ENCODE assay signal across 16 cellular contexts in the genomic region with DNA sequence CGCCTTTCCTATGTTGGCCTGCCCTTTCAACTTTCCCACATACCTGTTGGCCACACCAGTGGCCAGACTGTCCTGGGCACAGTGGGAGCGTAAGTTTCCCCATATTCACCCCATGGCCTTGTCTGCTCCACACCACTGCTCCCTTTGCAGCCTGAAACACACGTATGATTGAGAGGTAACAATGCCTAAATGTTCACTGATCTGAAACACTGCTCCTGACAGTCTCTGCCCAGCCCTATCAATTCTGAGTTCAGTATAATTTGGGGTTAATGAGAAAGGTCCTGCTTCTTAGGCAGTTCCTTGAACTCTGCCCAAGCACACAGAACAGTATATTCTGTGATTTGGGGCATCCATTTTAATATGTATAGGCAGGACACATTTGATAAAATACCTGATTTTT. TPM values are rescaled to one million over a fixed set of nuclear protein-coding genes. Genes with fewer than 3 reads are reported as not detected.
A peak's percentile ranks its signal among the peaks of the same experiment; 100 is the strongest.
DNase-seq lines count a peak whose midpoint lies in the region.
"Had no signal": no experiment of that assay in that cellular context is flagged by ENCODE, and none has a peak within 500 bp of the region (broad histone marks: within the 10 kb centered on the region; RNA-seq: fewer than 3 reads in every experiment).

No MANE protein-coding gene starts in this region.

- H3K79me1 ChIP-seq in mesenchymal stem cell (replicated peaks; ENCODE audit: low read length, poor library complexity, severe bottlenecking), result peaks cover 5% of the 10 kb centered on the region

- no peak overlapping the region for H3K4me2 ChIP-seq in Karpas-422 (ENCODE audit: low read depth, low read length, poor library complexity, severe bottlenecking)
- H3K4me2 ChIP-seq in mesenchymal stem cell (ENCODE audit: low read length, poor library complexity, severe bottlenecking), result no peak overlapping the region

- H3K36me3 ChIP-seq in Karpas-422 (ENCODE audit: insufficient read depth, low read length) (no peaks in the 10 kb centered on the region), mesenchymal stem cell (ENCODE audit: control insufficient read depth in 1 of 2, insufficient read depth in 2 of 2, low read depth in 1 of 2, low read length in 2 of 2) (peaks cover 33 to 62% of the 10 kb centered on the region in 2 experiments)

- H3K4ac ChIP-seq in mesenchymal stem cell (ENCODE audit: low read depth in 1 of 2, low read length in 2 of 2), result no peak overlapping the region

- H2BK5ac ChIP-seq in mesenchymal stem cell (ENCODE audit: low read depth, low read length, poor library complexity, severe bottlenecking), result no peak overlapping the region

- H3K79me2 ChIP-seq in Karpas-422 (ENCODE audit: low read length), result no peaks in the 10 kb centered on the region

- H3K9ac ChIP-seq in Karpas-422 (ENCODE audit: low read length), result no peak overlapping the region
- H3K9ac ChIP-seq in mesenchymal stem cell (ENCODE audit: low read length), result peak overlapping the region; percentile 39

- H3K27ac ChIP-seq in Karpas-422 (ENCODE audit: low read length) (no peak overlapping the region), mesenchymal stem cell (ENCODE audit: low read length, poor library complexity, severe bottlenecking) (no peak overlapping the region)

- H2BK120ac ChIP-seq in mesenchymal stem cell (ENCODE audit: low read depth, low read length), result no peak overlapping the region

- H3K4me3 ChIP-seq in Karpas-422 (ENCODE audit: low read length) (no peak overlapping the region), mesenchymal stem cell (ENCODE audit: insufficient read depth in 1 of 2, low read depth in 1 of 2, low read length in 2 of 2) (no peak overlapping the region)

- H2AFZ ChIP-seq in Karpas-422 (ENCODE audit: low read length) (no peak overlapping the region), mesenchymal stem cell (ENCODE audit: low read depth, low read length) (no peak overlapping the region)

- no peak overlapping the region for H3K23ac ChIP-seq in mesenchymal stem cell (ENCODE audit: low read length in 2 of 2)

- H4K91ac ChIP-seq in mesenchymal stem cell (ENCODE audit: low read length), result no peak overlapping the region

- H2BK12ac ChIP-seq in mesenchymal stem cell (ENCODE audit: low read length in 2 of 2), result no peak overlapping the region

- H3K14ac ChIP-seq in mesenchymal stem cell (ENCODE audit: low read length in 2 of 2), result no peak overlapping the region

- DNase-seq in Karpas-422, result peak; percentile 7
- DNase-seq in astrocyte of the hippocampus (ENCODE audit: low read depth, low spot score), result peak; percentile 10
- no peak for DNase-seq in mesenchymal stem cell
- DNase-seq in middle frontal gyrus (ENCODE audit: extremely low spot score, low spot score), result no peak
- DNase-seq in NCI-H1105 treated with DMSO at 0.1 percent for 48 hours (lab: John Stamatoyannopoulos, UW), result no peak
- DNase-seq in activated CD4-positive, alpha-beta T cell treated with anti-CD3 and anti-CD28 coated beads for 48 hours, result no peak
- DNase-seq in GM03348 (ENCODE audit: low spot score), result no peak
- DNase-seq: CD8-positive, alpha-beta T cell; DMS 273 treated with DMSO at 0.1 percent for 48 hours; H7; IMR-90; MV-4-11; NCI-H1436; NCI-H2029 treated with DMSO at 0.1 percent for 48 hours; NCI-H524; RPMI8226 had no signal

- H2BK15ac ChIP-seq in mesenchymal stem cell (ENCODE audit: low read depth, poor library complexity, severe bottlenecking), result no peak overlapping the region

- no peaks in the 10 kb centered on the region for H3K9me2 ChIP-seq in Karpas-422 (replicated peaks; ENCODE audit: insufficient read depth, low read length)

- no peak overlapping the region for H4K8ac ChIP-seq in mesenchymal stem cell (ENCODE audit: low read length)

- no peak overlapping the region for H2AK5ac ChIP-seq in mesenchymal stem cell (ENCODE audit: low read length, severe bottlenecking)

- H4K20me1 ChIP-seq in Karpas-422 (ENCODE audit: insufficient read depth, low read depth, low read length), result no peaks in the 10 kb centered on the region

- H3K18ac ChIP-seq in mesenchymal stem cell (ENCODE audit: low read depth in 1 of 2, low read length in 2 of 2), result no peak overlapping the region

- H3K9me3 ChIP-seq in Karpas-422 (ENCODE audit: low read length) (no peaks in the 10 kb centered on the region), mesenchymal stem cell (ENCODE audit: control insufficient read depth, low read length) (no peaks in the 10 kb centered on the region)

- WGBS in mesenchymal stem cell, result 100% methylated on average over 3 of the region's 3 CpGs

- H3K4me1 ChIP-seq in Karpas-422 (ENCODE audit: low read length) (no peaks in the 10 kb centered on the region), mesenchymal stem cell (ENCODE audit: control insufficient read depth, insufficient read depth, low read depth, low read length) (peaks cover 10% of the 10 kb centered on the region)

- H3K27me3 ChIP-seq in Karpas-422 (ENCODE audit: low read length), result no peaks in the 10 kb centered on the region
- no peaks in the 10 kb centered on the region for H3K27me3 ChIP-seq in mesenchymal stem cell (ENCODE audit: control insufficient read depth in 1 of 2, insufficient read depth in 1 of 2, low read length in 2 of 2)

RNA-seq across cellular contexts. Expression of gene ANXA2, which starts 52.2 kb away (rescaled TPM):
- 5.5 and 6.7 TPM in 2 replicates for total RNA-seq in Karpas-422 (2014; rRNA removed; shearing (Covaris generic); ENCODE audit: low replicate concordance)
- polyA plus RNA-seq in mesenchymal stem cell (2013, experiment 1 of 2), result 2,051 TPM
- 2,053 TPM for polyA plus RNA-seq in mesenchymal stem cell (2013, experiment 2 of 2)

Comparison
In these comparisons a context has a peak if more than half of its experiments do, and no peak if none do; other contexts are left out.
1. DNase-seq: peak in Karpas-422 (single experiment) and astrocyte of the hippocampus (single experiment); none in mesenchymal stem cell (single experiment), middle frontal gyrus (single experiment), NCI-H1105 treated with DMSO at 0.1 percent for 48 hours (single experiment), activated CD4-positive, alpha-beta T cell treated with anti-CD3 and anti-CD28 coated beads for 48 hours (single experiment) and GM03348 (single experiment).